ENCODE assay signal across 5 cellular contexts in the genomic region with DNA sequence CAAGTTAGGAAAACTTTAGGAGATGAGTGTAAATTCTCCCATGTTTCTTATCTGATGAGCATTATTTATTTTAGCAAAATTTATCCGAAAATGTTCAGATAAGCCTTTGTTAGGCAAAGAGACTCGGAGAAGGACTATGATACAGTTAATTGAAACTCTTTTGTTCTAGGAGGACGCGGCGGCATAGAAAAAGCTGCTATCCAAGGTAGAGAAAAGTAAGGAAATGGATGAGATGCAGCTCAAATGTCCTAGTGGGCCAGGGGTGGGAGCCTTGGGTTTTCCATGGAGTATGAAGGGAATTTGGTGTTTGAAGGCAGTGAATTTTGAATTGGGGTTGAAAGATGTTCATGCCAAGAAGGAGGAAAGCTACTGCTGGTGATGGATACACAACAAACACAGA.
"Had no signal": no experiment of that assay in that cellular context is flagged by ENCODE, and none has a peak within 500 bp of the region (broad histone marks: within the 10 kb centered on the region; RNA-seq: fewer than 3 reads in every experiment).

No MANE protein-coding gene starts in this region.

- DNase-seq: IMR-90 had no signal

- H3K27ac ChIP-seq: HL-60 had no signal

- H3K4me3 ChIP-seq: K562 had no signal

- H3K36me3 Mint-ChIP-seq: IgD-negative memory B cell had no signal

- H3K27me3 Mint-ChIP-seq: IgD-negative memory B cell had no signal

- H3K27ac Mint-ChIP-seq: IgD-negative memory B cell had no signal

- ATAC-seq: HepG2, K562 had no signal

- H3K4me3 Mint-ChIP-seq: IgD-negative memory B cell had no signal

- H3K4me1 Mint-ChIP-seq: IgD-negative memory B cell had no signal
